ENCODE assay signal across 8 cellular contexts in genomic region chr7:39622609-39623311, GRCh38. TPM values are rescaled to one million over a fixed set of nuclear protein-coding genes. Genes with fewer than 3 reads are reported as not detected.
DNase-seq lines count a peak whose midpoint lies in the region; TF ChIP-seq lines count a peak whose summit lies in the region.

No MANE protein-coding gene starts in this region.

- peak overlapping the region; percentile 25 for H2AK5ac ChIP-seq in neuronal stem cell (ENCODE audit: low read depth, low read length)

- peak overlapping the region; percentile 95 for H3K18ac ChIP-seq in neuronal stem cell (ENCODE audit: low read length)

- H3K23ac ChIP-seq in neuronal stem cell (ENCODE audit: low read depth, low read length, poor library complexity) = peak overlapping the region; percentile 29

- peak overlapping the region; percentile 79 for H3K9ac ChIP-seq in neuronal stem cell (ENCODE audit: low read depth, low read length, poor library complexity)

- H2BK15ac ChIP-seq in neuronal stem cell (ENCODE audit: low read length) = peak overlapping the region; percentile 12

- H3K4me1 ChIP-seq in SJCRH30 (peaks cover 4% of the 10 kb centered on the region; the same call in 1 of the 2 replicates), esophagus (ENCODE audit: control insufficient read depth in 2 of 2, insufficient read depth in 2 of 2, low read length in 1 of 2) (peaks cover 0 to 2% of the 10 kb centered on the region in 2 donors), neuronal stem cell (ENCODE audit: control insufficient read depth in 2 of 2, insufficient read depth in 1 of 2, low read depth in 1 of 2, low read length in 2 of 2) (peaks cover 4 to 15% of the 10 kb centered on the region in 2 donors)

- peak overlapping the region; percentile 73 for H2BK5ac ChIP-seq in neuronal stem cell (ENCODE audit: low read length)

- peaks cover 3% of the 10 kb centered on the region for H3K79me1 ChIP-seq in neuronal stem cell (ENCODE audit: low read depth, low read length)

- H3K36me3 ChIP-seq in SJCRH30 = no peaks in the 10 kb centered on the region
- no peaks in the 10 kb centered on the region for H3K36me3 ChIP-seq in esophagus (ENCODE audit: control insufficient read depth in 2 of 2, insufficient read depth in 2 of 2, low read length in 1 of 2)
- H3K36me3 ChIP-seq in neuronal stem cell (replicated peaks in 1 of 2; ENCODE audit: control insufficient read depth in 2 of 2, insufficient read depth in 2 of 2, low read length in 2 of 2) = no peaks in the 10 kb centered on the region

- H3K36me3 Mint-ChIP-seq in HFFc6 (ENCODE audit: low read depth) = peaks cover 16% of the 10 kb centered on the region; the same call in 1 of the 2 replicates

- H4K91ac ChIP-seq in neuronal stem cell (ENCODE audit: low read depth, low read length, poor library complexity) = peak overlapping the region; percentile 5

- H3K27ac ChIP-seq in SJCRH30 (peak overlapping the region; percentile 98), esophagus (ENCODE audit: low read depth in 2 of 2, low read length in 1 of 2) (peak overlapping the region; percentile 95 to 98), neuronal stem cell (replicated peaks; ENCODE audit: low read length) (peak overlapping the region; percentile 92)

- H2BK12ac ChIP-seq in neuronal stem cell (ENCODE audit: low read length) = no peak overlapping the region

- no peak for DNase-seq in GM12864 (ENCODE audit: low read depth)
- DNase-seq in HFFc6 = no peak
- DNase-seq in SJCRH30 = no peak
- DNase-seq in neuronal stem cell (ENCODE audit: low spot score) = no peak
- no peak for DNase-seq in NCI-H82 (lab: John Stamatoyannopoulos, UW)
- no peak for DNase-seq in NCI-H526 treated with DMSO at 0.1 percent for 48 hours (lab: John Stamatoyannopoulos, UW)
- no peak for DNase-seq in mesenteric fat pad (ENCODE audit: low spot score)

- H2BK120ac ChIP-seq in neuronal stem cell (ENCODE audit: low read depth, low read length) = peak overlapping the region; percentile 78

- H3K14ac ChIP-seq in neuronal stem cell (ENCODE audit: low read length) = no peak overlapping the region

- peaks cover 68% of the 10 kb centered on the region for H3K4me1 Mint-ChIP-seq in HFFc6 (ENCODE audit: low read depth)

- H3K4ac ChIP-seq in neuronal stem cell (ENCODE audit: low read length) = no peak overlapping the region

- WGBS in esophagus, 2 donors = 15 to 16% methylated on average over 30 to 32 of the region's 32 CpGs
- no CpG with 5 or more reads among the region's 32 CpGs for WGBS in neuronal stem cell (ENCODE audit: extremely low coverage in 2 of 2, insufficient read length in 2 of 2, insufficient replicate concordance in 1 of 2), 2 donors

- peak overlapping the region; percentile 95 for H3K4me3 Mint-ChIP-seq in HFFc6

- peak overlapping the region; percentile 81 for H3K4me3 ChIP-seq in GM12864 (ENCODE audit: low read depth, low read length)
- H3K4me3 ChIP-seq in SJCRH30 = peak overlapping the region; percentile 99
- H3K4me3 ChIP-seq in esophagus (ENCODE audit: low read depth in 1 of 2, low read length in 2 of 2) = peak overlapping the region; percentile 85 to 90
- peak overlapping the region; percentile 65 to 96 for H3K4me3 ChIP-seq in neuronal stem cell (ENCODE audit: low read length in 2 of 2)

- H4K8ac ChIP-seq in neuronal stem cell (ENCODE audit: low read depth, low read length) = peak overlapping the region; percentile 92

- TF ChIP-seq CTCF in GM12864 (IDR thresholded peaks at IDR 0.05; ENCODE audit: low read depth, low read length, missing control alignments) = no peak
- TF ChIP-seq CTCF in HFFc6 (IDR thresholded peaks at IDR 0.05) = no peak

- H2AFZ ChIP-seq in neuronal stem cell (ENCODE audit: low read length) = peak overlapping the region; percentile 87

- H3K27me3 ChIP-seq in SJCRH30 = no peaks in the 10 kb centered on the region
- no peaks in the 10 kb centered on the region for H3K27me3 ChIP-seq in esophagus (ENCODE audit: control insufficient read depth in 1 of 2, insufficient read depth in 2 of 2, low read length in 2 of 2)
- no peaks in the 10 kb centered on the region for H3K27me3 ChIP-seq in neuronal stem cell (ENCODE audit: control insufficient read depth in 3 of 3, insufficient read depth in 3 of 3, low read depth in 1 of 3, low read length in 3 of 3)

- peak overlapping the region; percentile 87 for H3K27ac Mint-ChIP-seq in HFFc6

- H3K4me2 ChIP-seq in neuronal stem cell (ENCODE audit: insufficient read depth, low read length, poor library complexity, severe bottlenecking) = peak overlapping the region; percentile 75

- no peaks in the 10 kb centered on the region for H3K27me3 Mint-ChIP-seq in HFFc6 (ENCODE audit: insufficient read depth)

- H3K9me3 ChIP-seq in SJCRH30 (replicated peaks) = no peaks in the 10 kb centered on the region
- no peaks in the 10 kb centered on the region for H3K9me3 ChIP-seq in esophagus (ENCODE audit: control insufficient read depth in 2 of 2, insufficient read depth in 1 of 2, low read depth in 1 of 2, low read length in 1 of 2)
- no peaks in the 10 kb centered on the region for H3K9me3 ChIP-seq in neuronal stem cell (replicated peaks in 1 of 2; ENCODE audit: control insufficient read depth in 2 of 2, insufficient read depth in 1 of 2, low read depth in 1 of 2, low read length in 2 of 2)

- no peaks in the 10 kb centered on the region for H3K9me3 Mint-ChIP-seq in HFFc6

RNA-seq across cellular contexts. Expression of gene RALA, which starts 0.6 kb away (rescaled TPM):
- 10 to 100 TPM; 43.3 to 53.9 (median 45.7) TPM for total RNA-seq in HFFc6 (2021; fragmentation: NEBNext Ultra II Directional; extraction: Animal tissue kit (Norgen Biotek cat#: 25700))
- 19.8 and 20.2 TPM in 2 replicates for total RNA-seq in SJCRH30 (2014; rRNA removed; shearing (Covaris generic))
- polyA plus RNA-seq in esophagus = 10 to 100 TPM; 52.4 to 71.2 TPM
- polyA plus RNA-seq in neuronal stem cell (2013, experiment 1 of 2) = 55.4 TPM
- polyA plus RNA-seq in neuronal stem cell (2013, experiment 2 of 2) = 58.2 TPM
- 26.7 TPM for total RNA-seq in mesenteric fat pad

RNA-seq across cellular contexts. Expression of gene YAE1, which starts 56.6 kb away (rescaled TPM):
- total RNA-seq in HFFc6 (2021; fragmentation: NEBNext Ultra II Directional; extraction: Animal tissue kit (Norgen Biotek cat#: 25700)) = 10 to 100 TPM; 21.6 to 25.4 (median 23.0) TPM
- total RNA-seq in SJCRH30 (2014; rRNA removed; shearing (Covaris generic)) = 35.1 and 38.6 TPM in 2 replicates
- 10 to 100 TPM; 20.8 to 30.2 TPM for polyA plus RNA-seq in esophagus
- polyA plus RNA-seq in neuronal stem cell (2013, experiment 1 of 2) = 33.0 TPM
- polyA plus RNA-seq in neuronal stem cell (2013, experiment 2 of 2) = 31.4 TPM
- 13.9 TPM for total RNA-seq in mesenteric fat pad
